Comparison of ENCODE assay signal across 1 cellular context in the genomic region with DNA sequence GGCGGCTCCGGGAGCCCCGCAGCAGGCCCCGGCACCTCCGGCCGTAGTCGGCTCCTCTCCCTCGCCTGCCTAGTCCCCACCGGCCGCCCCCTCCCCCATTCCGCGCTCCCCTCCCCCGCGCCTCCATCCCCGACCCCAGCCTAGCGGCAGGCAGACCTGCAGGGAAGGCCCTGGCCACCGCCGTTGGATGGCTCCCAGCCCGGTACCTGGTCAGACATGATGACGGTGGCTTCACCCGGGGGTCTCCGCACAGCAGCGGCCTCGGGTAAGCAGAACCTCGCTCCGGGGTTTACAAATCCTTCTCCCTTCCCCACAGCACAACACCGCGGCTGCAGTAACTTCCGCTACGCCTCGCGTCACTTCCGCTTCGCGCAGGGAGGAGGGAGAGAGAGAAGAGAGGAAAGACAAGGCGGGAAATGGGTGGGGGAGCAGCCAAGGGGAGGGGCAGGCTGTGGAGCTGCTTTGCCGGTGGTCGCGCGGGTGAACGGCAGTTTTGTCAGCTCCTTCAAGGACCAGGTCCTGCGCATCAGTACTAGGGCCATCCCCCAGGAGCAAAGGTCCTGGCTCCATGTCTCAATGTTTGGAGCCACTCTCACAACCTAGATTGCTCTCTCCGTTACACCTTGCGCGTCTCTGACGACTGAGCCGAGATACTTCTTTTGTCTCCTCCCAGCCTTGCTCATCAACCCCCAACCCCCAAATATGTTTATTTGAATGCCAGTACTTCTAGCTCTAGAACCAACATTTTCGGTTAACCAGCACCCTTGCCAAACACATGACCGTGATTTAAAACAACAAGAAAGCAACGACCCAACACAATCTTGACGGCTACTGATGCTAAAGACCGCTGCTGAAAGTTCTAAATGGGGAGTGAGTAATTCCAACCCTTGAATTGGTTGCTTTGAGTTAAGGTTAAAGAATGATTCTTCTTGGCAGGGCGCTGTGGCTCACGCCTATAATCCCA.
TF ChIP-seq lines count a peak whose summit lies in the region.

Gene SUMO1 (minus strand): TSS at position 364 of the 964 bp plus-strand sequence. CDS start 146 bp downstream, at position 218.

TF ChIP-seq in GM12878, 131 proteins besides CTCF, POLR2A, EP300 and RAD21 (continued from another document and continues in another):
- TF ChIP-seq ZNF207 (IDR thresholded peaks at IDR 0.05; ENCODE audit: borderline replicate concordance), result 0 out of 2 replicates have a peak, but pooled peaks have one; percentile 22
- peak; percentile 76 for TF ChIP-seq NBN (IDR thresholded peaks at IDR 0.05)
- TF ChIP-seq SMAD1 (IDR thresholded peaks at IDR 0.05; ENCODE audit: low read depth, partially characterized antibody), result peak; percentile 64
- TF ChIP-seq, protein P1, sequence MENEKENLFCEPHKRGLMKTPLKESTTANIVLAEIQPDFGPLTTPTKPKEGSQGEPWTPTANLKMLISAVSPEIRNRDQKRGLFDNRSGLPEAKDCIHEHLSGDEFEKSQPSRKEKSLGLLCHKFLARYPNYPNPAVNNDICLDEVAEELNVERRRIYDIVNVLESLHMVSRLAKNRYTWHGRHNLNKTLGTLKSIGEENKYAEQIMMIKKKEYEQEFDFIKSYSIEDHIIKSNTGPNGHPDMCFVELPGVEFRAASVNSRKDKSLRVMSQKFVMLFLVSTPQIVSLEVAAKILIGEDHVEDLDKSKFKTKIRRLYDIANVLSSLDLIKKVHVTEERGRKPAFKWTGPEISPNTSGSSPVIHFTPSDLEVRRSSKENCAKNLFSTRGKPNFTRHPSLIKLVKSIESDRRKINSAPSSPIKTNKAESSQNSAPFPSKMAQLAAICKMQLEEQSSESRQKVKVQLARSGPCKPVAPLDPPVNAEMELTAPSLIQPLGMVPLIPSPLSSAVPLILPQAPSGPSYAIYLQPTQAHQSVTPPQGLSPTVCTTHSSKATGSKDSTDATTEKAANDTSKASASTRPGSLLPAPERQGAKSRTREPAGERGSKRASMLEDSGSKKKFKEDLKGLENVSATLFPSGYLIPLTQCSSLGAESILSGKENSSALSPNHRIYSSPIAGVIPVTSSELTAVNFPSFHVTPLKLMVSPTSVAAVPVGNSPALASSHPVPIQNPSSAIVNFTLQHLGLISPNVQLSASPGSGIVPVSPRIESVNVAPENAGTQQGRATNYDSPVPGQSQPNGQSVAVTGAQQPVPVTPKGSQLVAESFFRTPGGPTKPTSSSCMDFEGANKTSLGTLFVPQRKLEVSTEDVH (IDR thresholded peaks at IDR 0.05; ENCODE audit: low read depth, partially characterized antibody), result peak; percentile 99
- TF ChIP-seq RB1 (IDR thresholded peaks at IDR 0.05; ENCODE audit: borderline replicate concordance), result peak; percentile 99
- no peak for TF ChIP-seq KDM1A (IDR thresholded peaks at IDR 0.05; ENCODE audit: borderline replicate concordance)
- TF ChIP-seq TARDBP (IDR thresholded peaks at IDR 0.05; ENCODE audit: borderline replicate concordance), result no peak
- no peak for TF ChIP-seq NFXL1 (IDR thresholded peaks at IDR 0.05; ENCODE audit: borderline replicate concordance)
- TF ChIP-seq RFX5 (IDR thresholded peaks at IDR 0.05; ENCODE audit: low read depth, low read length), result no peak
- no peak for TF ChIP-seq IRF4 (IDR thresholded peaks at IDR 0.05; ENCODE audit: low read depth, low read length)
- peak; percentile 67; the same call in 1 of the 3 replicates for TF ChIP-seq POU2F2 (IDR thresholded peaks at IDR 0.05; ENCODE audit: borderline replicate concordance, low read depth, low read length)
- TF ChIP-seq NR2C2 (IDR thresholded peaks at IDR 0.05; ENCODE audit: borderline replicate concordance, control insufficient read depth, insufficient read length, low read depth), result no peak
- TF ChIP-seq POLR2AphosphoS2 (IDR thresholded peaks at IDR 0.05; ENCODE audit: low read depth, low read length), result 0 out of 2 replicates have a peak, but pooled peaks have one; percentile 40
- no peak for TF ChIP-seq BACH1 (IDR thresholded peaks at IDR 0.05; ENCODE audit: borderline replicate concordance)
- TF ChIP-seq CBX5 (IDR thresholded peaks at IDR 0.05; ENCODE audit: low read depth), result no peak
- no peak for TF ChIP-seq FOXM1 (IDR thresholded peaks at IDR 0.05; ENCODE audit: low read depth, low read length)
- TF ChIP-seq CBFB (IDR thresholded peaks at IDR 0.05; ENCODE audit: low read depth), result 0 out of 2 replicates have a peak, but pooled peaks have one; percentile 19
- TF ChIP-seq, protein P2, sequence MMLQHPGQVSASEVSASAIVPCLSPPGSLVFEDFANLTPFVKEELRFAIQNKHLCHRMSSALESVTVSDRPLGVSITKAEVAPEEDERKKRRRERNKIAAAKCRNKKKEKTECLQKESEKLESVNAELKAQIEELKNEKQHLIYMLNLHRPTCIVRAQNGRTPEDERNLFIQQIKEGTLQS (IDR thresholded peaks at IDR 0.05; ENCODE audit: borderline replicate concordance, extremely low read depth, low read depth, low read length), result no peak
- 0 out of 2 replicates have a peak, but pooled peaks have one; percentile 50 for TF ChIP-seq SIN3A (IDR thresholded peaks at IDR 0.05; ENCODE audit: low read depth, low read length)
- TF ChIP-seq STAT1 (conservative IDR thresholded peaks at IDR 0.05), result no peak
- no peak for TF ChIP-seq CHD4 (IDR thresholded peaks at IDR 0.05)
- TF ChIP-seq, protein P3, sequence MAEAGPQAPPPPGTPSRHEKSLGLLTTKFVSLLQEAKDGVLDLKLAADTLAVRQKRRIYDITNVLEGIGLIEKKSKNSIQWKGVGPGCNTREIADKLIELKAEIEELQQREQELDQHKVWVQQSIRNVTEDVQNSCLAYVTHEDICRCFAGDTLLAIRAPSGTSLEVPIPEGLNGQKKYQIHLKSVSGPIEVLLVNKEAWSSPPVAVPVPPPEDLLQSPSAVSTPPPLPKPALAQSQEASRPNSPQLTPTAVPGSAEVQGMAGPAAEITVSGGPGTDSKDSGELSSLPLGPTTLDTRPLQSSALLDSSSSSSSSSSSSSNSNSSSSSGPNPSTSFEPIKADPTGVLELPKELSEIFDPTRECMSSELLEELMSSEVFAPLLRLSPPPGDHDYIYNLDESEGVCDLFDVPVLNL (IDR thresholded peaks at IDR 0.05; ENCODE audit: low read depth, low read length), result peak; percentile 78
- TF ChIP-seq USF1 (IDR thresholded peaks at IDR 0.05; ENCODE audit: borderline replicate concordance, extremely low read length, insufficient read depth, low read depth, low read length), result no peak
- no peak for TF ChIP-seq RAD51 (IDR thresholded peaks at IDR 0.05)
- TF ChIP-seq JUND (IDR thresholded peaks at IDR 0.05; ENCODE audit: low read depth, low read length), result no peak
- TF ChIP-seq MXI1 (IDR thresholded peaks at IDR 0.05; ENCODE audit: low read depth, low read length), result no peak
- TF ChIP-seq, protein P4, sequence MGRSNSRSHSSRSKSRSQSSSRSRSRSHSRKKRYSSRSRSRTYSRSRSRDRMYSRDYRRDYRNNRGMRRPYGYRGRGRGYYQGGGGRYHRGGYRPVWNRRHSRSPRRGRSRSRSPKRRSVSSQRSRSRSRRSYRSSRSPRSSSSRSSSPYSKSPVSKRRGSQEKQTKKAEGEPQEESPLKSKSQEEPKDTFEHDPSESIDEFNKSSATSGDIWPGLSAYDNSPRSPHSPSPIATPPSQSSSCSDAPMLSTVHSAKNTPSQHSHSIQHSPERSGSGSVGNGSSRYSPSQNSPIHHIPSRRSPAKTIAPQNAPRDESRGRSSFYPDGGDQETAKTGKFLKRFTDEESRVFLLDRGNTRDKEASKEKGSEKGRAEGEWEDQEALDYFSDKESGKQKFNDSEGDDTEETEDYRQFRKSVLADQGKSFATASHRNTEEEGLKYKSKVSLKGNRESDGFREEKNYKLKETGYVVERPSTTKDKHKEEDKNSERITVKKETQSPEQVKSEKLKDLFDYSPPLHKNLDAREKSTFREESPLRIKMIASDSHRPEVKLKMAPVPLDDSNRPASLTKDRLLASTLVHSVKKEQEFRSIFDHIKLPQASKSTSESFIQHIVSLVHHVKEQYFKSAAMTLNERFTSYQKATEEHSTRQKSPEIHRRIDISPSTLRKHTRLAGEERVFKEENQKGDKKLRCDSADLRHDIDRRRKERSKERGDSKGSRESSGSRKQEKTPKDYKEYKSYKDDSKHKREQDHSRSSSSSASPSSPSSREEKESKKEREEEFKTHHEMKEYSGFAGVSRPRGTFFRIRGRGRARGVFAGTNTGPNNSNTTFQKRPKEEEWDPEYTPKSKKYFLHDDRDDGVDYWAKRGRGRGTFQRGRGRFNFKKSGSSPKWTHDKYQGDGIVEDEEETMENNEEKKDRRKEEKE (IDR thresholded peaks at IDR 0.05), result no peak
- TF ChIP-seq NFIC (IDR thresholded peaks at IDR 0.05; ENCODE audit: low read depth, low read length), result no peak
- 0 out of 2 replicates have a peak, but pooled peaks have one; percentile 18 for TF ChIP-seq EED (IDR thresholded peaks at IDR 0.05; ENCODE audit: low read depth)
- TF ChIP-seq POLR2AphosphoS5 (IDR thresholded peaks at IDR 0.05; ENCODE audit: low read length), result peak; percentile 85
- TF ChIP-seq SUZ12 (IDR thresholded peaks at IDR 0.05; ENCODE audit: unreplicated experiment), result no peak
- TF ChIP-seq, protein P5, sequence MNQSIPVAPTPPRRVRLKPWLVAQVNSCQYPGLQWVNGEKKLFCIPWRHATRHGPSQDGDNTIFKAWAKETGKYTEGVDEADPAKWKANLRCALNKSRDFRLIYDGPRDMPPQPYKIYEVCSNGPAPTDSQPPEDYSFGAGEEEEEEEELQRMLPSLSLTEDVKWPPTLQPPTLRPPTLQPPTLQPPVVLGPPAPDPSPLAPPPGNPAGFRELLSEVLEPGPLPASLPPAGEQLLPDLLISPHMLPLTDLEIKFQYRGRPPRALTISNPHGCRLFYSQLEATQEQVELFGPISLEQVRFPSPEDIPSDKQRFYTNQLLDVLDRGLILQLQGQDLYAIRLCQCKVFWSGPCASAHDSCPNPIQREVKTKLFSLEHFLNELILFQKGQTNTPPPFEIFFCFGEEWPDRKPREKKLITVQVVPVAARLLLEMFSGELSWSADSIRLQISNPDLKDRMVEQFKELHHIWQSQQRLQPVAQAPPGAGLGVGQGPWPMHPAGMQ (IDR thresholded peaks at IDR 0.05; ENCODE audit: borderline replicate concordance), result no peak
- TF ChIP-seq, protein P6, sequence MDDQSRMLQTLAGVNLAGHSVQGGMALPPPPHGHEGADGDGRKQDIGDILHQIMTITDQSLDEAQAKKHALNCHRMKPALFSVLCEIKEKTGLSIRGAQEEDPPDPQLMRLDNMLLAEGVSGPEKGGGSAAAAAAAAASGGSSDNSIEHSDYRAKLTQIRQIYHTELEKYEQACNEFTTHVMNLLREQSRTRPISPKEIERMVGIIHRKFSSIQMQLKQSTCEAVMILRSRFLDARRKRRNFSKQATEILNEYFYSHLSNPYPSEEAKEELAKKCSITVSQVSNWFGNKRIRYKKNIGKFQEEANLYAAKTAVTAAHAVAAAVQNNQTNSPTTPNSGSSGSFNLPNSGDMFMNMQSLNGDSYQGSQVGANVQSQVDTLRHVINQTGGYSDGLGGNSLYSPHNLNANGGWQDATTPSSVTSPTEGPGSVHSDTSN (IDR thresholded peaks at IDR 0.05; ENCODE audit: insufficient replicate concordance, low read depth, low read length), result no peak
- TF ChIP-seq SIX5 (IDR thresholded peaks at IDR 0.05; ENCODE audit: low read depth, low read length, severe bottlenecking), result no peak
- no peak for TF ChIP-seq REST (IDR thresholded peaks at IDR 0.05; ENCODE audit: low read depth, low read length)
- peak; percentile 48; the same call in 1 of the 2 replicates for TF ChIP-seq YY1 (IDR thresholded peaks at IDR 0.05; ENCODE audit: low read depth, low read length)
- no peak; the same call in 1 of the 2 replicates for TF ChIP-seq ZBED1 (IDR thresholded peaks at IDR 0.05; ENCODE audit: borderline replicate concordance)
- TF ChIP-seq PAX8 (IDR thresholded peaks at IDR 0.05), result no peak
- TF ChIP-seq ZBTB4 (CRISPR knock-in tag; IDR thresholded peaks at IDR 0.05), result no peak
